8 cellular contexts compared by ENCODE assay signal in the genomic region with DNA sequence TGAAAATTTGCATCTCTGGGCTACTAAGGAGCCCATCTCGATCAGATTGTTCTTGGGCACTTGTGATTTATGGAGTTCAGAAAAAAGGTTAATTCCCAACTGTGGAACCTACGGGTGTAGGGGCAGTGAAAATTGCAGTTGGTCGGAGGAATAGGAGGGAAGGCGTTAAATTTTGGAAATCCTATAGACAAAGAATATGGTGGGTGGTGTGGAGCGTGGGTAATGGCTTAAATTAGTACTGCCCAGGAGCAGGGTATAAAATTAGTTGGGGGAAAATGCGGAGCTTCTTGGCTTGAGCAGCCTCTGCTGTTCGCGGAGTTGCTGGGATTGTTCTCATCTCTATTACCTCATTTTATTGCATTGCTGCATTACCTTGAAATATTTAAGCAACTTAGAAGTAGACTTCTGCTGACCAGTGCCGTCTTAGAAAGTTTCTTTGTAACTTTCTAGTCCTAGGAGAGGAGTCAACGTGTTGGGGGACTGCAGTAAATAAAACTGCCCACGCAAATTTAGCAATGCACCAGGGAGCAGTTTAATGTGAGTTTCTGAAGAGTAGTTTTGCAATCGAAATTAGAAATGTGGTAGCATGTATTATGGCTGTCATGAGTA. TPM values are rescaled to one million over a fixed set of nuclear protein-coding genes. Genes with fewer than 3 reads are reported as not detected.
DNase-seq lines count a peak whose midpoint lies in the region; ATAC-seq, FAIRE-seq and TF ChIP-seq lines count a peak whose summit lies in the region.

No MANE protein-coding gene starts in this region.

- H3K9me3 ChIP-seq in A549 (no peaks in the 10 kb centered on the region), mononuclear cell (ENCODE audit: low read depth, low read length) (no peaks in the 10 kb centered on the region)

- H3K4me3 ChIP-seq in A549 (peak overlapping the region; percentile 52), GM08714 (ENCODE audit: low read length) (peak overlapping the region; percentile 99), mononuclear cell (ENCODE audit: low read length) (peak overlapping the region; percentile 93)

- peaks cover 5% of the 10 kb centered on the region for H3K27me3 ChIP-seq in mononuclear cell (ENCODE audit: insufficient read depth, low read length)

- POLR2A ChIA-PET in A549 (lab: Yijun Ruan, JAX) = no interaction called here
- POLR2A ChIA-PET in T-cell (lab: Charles Lee) = interaction anchor here in 1 of 2 donors (0.6 kb wide), 1 partner anchor 118 kb away, joined by 4 read pairs; no protein-coding TSS in a partner anchor

- no peaks in the 10 kb centered on the region for H3K9me3 Mint-ChIP-seq in T-cell

- H3K4me1 Mint-ChIP-seq in T-cell = peaks cover 59 to 62% (median 59%) of the 10 kb centered on the region in 3 donors

- peak in 1 of 2 experiments; percentile 9; a peak in 2 of 6 replicates for ATAC-seq in A549
- ATAC-seq in T-cell (replicated peaks in 1 of 4) = no peak

- no peak for TF ChIP-seq CTCF in A549 (IDR thresholded peaks at IDR 0.05)

- H3K27ac ChIP-seq in A549 = no peak overlapping the region

- peaks cover 12% of the 10 kb centered on the region; the same call in 2 of the 3 replicates for H3K4me1 ChIP-seq in A549
- peaks cover 55% of the 10 kb centered on the region for H3K4me1 ChIP-seq in mononuclear cell (ENCODE audit: insufficient read depth, low read length)

- no peak for TF ChIP-seq EP300 in A549 (IDR thresholded peaks at IDR 0.05)

- no peak for TF ChIP-seq RAD21 in A549 (conservative IDR thresholded peaks at IDR 0.05 in 1 of 2, IDR thresholded peaks at IDR 0.05 in 1 of 2)

- no peak for DNase-seq in A549 (ENCODE audit: low read depth in 1 of 2, low spot score in 1 of 2)
- DNase-seq in T-cell = peak in 16 of 34 experiments; percentile 6 to 48 (median 18)
- peak; percentile 48 for DNase-seq in dermis blood vessel endothelial cell
- no peak for DNase-seq in KG1 (lab: John Stamatoyannopoulos, UW)
- no peak for DNase-seq in A172 (ENCODE audit: low spot score)
- DNase-seq in GM19238 (ENCODE audit: insufficient read length, low spot score) = no peak

- peak overlapping the region; percentile 98 to 100 for H3K27ac Mint-ChIP-seq in T-cell

- no peak for TF ChIP-seq POLR2A in A549 (IDR thresholded peaks at IDR 0.05; ENCODE audit: low read length)

- whole genome bisulfite sequencing in A549 (ENCODE audit: missing lambda C conversion rate) = 19% methylated on average over 12 of the region's 12 CpGs

- peaks cover 51% of the 10 kb centered on the region for H3K36me3 Mint-ChIP-seq in T-cell

- peak overlapping the region; percentile 97 to 99 (median 98) for H3K4me3 Mint-ChIP-seq in T-cell

- H3K4me2 ChIP-seq in A549 = peak overlapping the region; percentile 100

- no peak for FAIRE-seq in A549 (lab: Jason Lieb, UNC)

- H3K27me3 Mint-ChIP-seq in T-cell = no peaks in the 10 kb centered on the region

- CTCF ChIA-PET in A549 (lab: Yijun Ruan, JAX) = interaction anchor here (0.9 to 3.7 kb wide), 3 partner anchors 12 to 51 kb away, joined by 3 to 44 read pairs (median 6); no protein-coding TSS in a partner anchor
- CTCF ChIA-PET in T-cell (lab: Charles Lee) = interaction anchor here (0.5 to 4.7 kb wide), 10 partner anchors 10 to 316 kb away, joined by 3 to 82 read pairs (median 6); no protein-coding TSS in a partner anchor

TF ChIP-seq in A549, 52 proteins besides CTCF, POLR2A, EP300 and RAD21:
- TF ChIP-seq PHF8 (IDR thresholded peaks at IDR 0.05; ENCODE audit: borderline replicate concordance, low read depth) (no peak), RNF2 (IDR thresholded peaks at IDR 0.05; ENCODE audit: borderline replicate concordance, low read depth) (peak; percentile 74), CBX8 (IDR thresholded peaks at IDR 0.05) (peak; percentile 93)

RNA-seq across cellular contexts. Expression of a gene that starts 0.5 kb away (rescaled TPM):
- polyA plus RNA-seq in A549 (2011; rRNA removed) = not detected in 2 replicates
- 0.01 TPM in 1 of 2 replicates, not detected in the other for polyA plus RNA-seq in A549 (2012; cell fraction: cytosol; rRNA removed)
- polyA plus RNA-seq in A549 (2012; cell fraction: nucleus; rRNA removed) = not detected in 2 replicates
- polyA plus RNA-seq in A549 (2017; fragmentation: RNase III; extraction: RNeasy Plus Mini Kit Qiagen cat#74134 plus additional on column Dnase treatment) = 0.06 to 0.07 TPM in 2 of 3 replicates, not detected in the other
- polyA minus RNA-seq in A549 (2011; rRNA and poly(A)+ RNA removed) = 0.08 TPM in 1 of 2 replicates, not detected in the other
- total RNA-seq in T-cell = 100 to 1,000 TPM; 178 to 368 (median 354) TPM
- total RNA-seq in dermis blood vessel endothelial cell = 311 and 394 TPM in 2 replicates
- 247 TPM for total RNA-seq in mononuclear cell
- 0.50 and 0.91 TPM in 2 replicates for total RNA-seq in A172 (2014; rRNA removed; shearing (Covaris generic))

Comparison
In these comparisons a context has a peak if more than half of its experiments do, and no peak if none do; other contexts are left out.
1. RNA of a gene that starts 0.5 kb away (total RNA-seq): 311 to 394 TPM in dermis blood vessel endothelial cell, 178 to 368 TPM in T-cell and 247 TPM in mononuclear cell (single experiment); 0.50 to 0.91 TPM in A172; every median in the first group is over 10 times any median in the second.
2. Peak in every context shown above with its lines, with median percentiles within 50 percentile points of each other: H3K4me3 ChIP-seq.